In genomic region chr2:215711484-215712034, GRCh38 we compare ENCODE assay signal across 10 cellular contexts.
DNase-seq lines count a peak whose midpoint lies in the region; ATAC-seq, FAIRE-seq and TF ChIP-seq lines count a peak whose summit lies in the region.
"Had no signal": no experiment of that assay in that cellular context is flagged by ENCODE, and none has a peak within 500 bp of the region (broad histone marks: within the 10 kb centered on the region; RNA-seq: fewer than 3 reads in every experiment).

No MANE protein-coding gene starts in this region.

- BruUV-seq in HepG2 (replicated peaks; lab: Mats Ljungman, UMichigan) = no TSS peak

- 77 to 89% methylated on average over 2 of the region's 2 CpGs for WGBS in endodermal cell (ENCODE audit: insufficient coverage in 1 of 2, insufficient read length in 1 of 2), 2 experiments
- 93% methylated on average over 2 of the region's 2 CpGs for WGBS in HepG2 (ENCODE audit: low lambda C conversion rate)

- H3K4me1 ChIP-seq in HUES6 (ENCODE audit: control insufficient read depth, insufficient read depth, low read length) = peaks cover 10% of the 10 kb centered on the region
- H3K4me1 ChIP-seq in endodermal cell (ENCODE audit: control insufficient read depth, insufficient read depth, low read length) = peaks cover 10% of the 10 kb centered on the region
- peaks cover 58% of the 10 kb centered on the region for H3K4me1 ChIP-seq in HepG2 (ENCODE audit: insufficient read depth, low read length)

- CTCF ChIA-PET in HepG2 (lab: Yijun Ruan, JAX; ENCODE audit: low intra/inter-chr PET ratio, low total read pairs) = no interaction called here

- H3K9me3 ChIP-seq in HUES6 (ENCODE audit: control insufficient read depth, insufficient read depth, low read depth, low read length) (no peaks in the 10 kb centered on the region), endodermal cell (ENCODE audit: control insufficient read depth, low read length) (no peaks in the 10 kb centered on the region), HepG2 (ENCODE audit: low read length) (no peaks in the 10 kb centered on the region)

- intact Hi-C loops in HepG2 (cut with micrococcal nuclease; ENCODE audit: unreplicated experiment) = loop anchor here (2.0 kb wide), 1 partner anchor 15 kb away; no protein-coding TSS in a partner anchor

- H3K9ac ChIP-seq in HUES6 (ENCODE audit: low read length) (peak overlapping the region; percentile 13), endodermal cell (ENCODE audit: extremely low read depth, low read length, poor library complexity, severe bottlenecking) (no peak overlapping the region), HepG2 (ENCODE audit: insufficient read depth, low read depth, low read length) (peak overlapping the region; percentile 7; the same call in 1 of the 2 replicates)

- POLR2A ChIA-PET in HepG2 (lab: Yijun Ruan, JAX) = interaction anchor here (0.9 to 3.9 kb wide), 9 partner anchors 15 to 292 kb away, joined by 3 to 39 read pairs (median 5); no protein-coding TSS in a partner anchor

- peak overlapping the region; percentile 13 for H2AFZ ChIP-seq in HepG2 (ENCODE audit: low read length)

- H3K9me3 Mint-ChIP-seq in endodermal cell (no peaks in the 10 kb centered on the region), type B pancreatic cell (no peaks in the 10 kb centered on the region)
- no peaks in the 10 kb centered on the region for H3K9me3 Mint-ChIP-seq in activated naive CD8-positive, alpha-beta T cell treated with anti-CD3 and anti-CD28 coated beads for 36 hours

- no peak for TF ChIP-seq RAD21 in HepG2 (CRISPR knock-in tag; IDR thresholded peaks at IDR 0.05)

- no peaks in the 10 kb centered on the region for H3K79me2 ChIP-seq in HepG2 (ENCODE audit: insufficient read depth, low read length)

- peak; percentile 8 for FAIRE-seq in HepG2 (lab: Jason Lieb, UNC)
- FAIRE-seq: H1 had no signal

- ATAC-seq in HepG2 (peak; percentile 42), HG02981 (IDR thresholded peaks at IDR 0.05; ENCODE audit: unreplicated experiment) (no peak)
- ATAC-seq: activated CD4-positive, alpha-beta T cell treated with anti-CD3 and anti-CD28 coated beads for 36 hours had no signal

- H3K27ac Mint-ChIP-seq in endodermal cell (peak overlapping the region; percentile 81), type B pancreatic cell (peak overlapping the region; percentile 19)
- no peak overlapping the region for H3K27ac Mint-ChIP-seq in activated naive CD8-positive, alpha-beta T cell treated with anti-CD3 and anti-CD28 coated beads for 36 hours
- H3K27ac Mint-ChIP-seq: activated CD4-positive, alpha-beta T cell treated with anti-CD3 and anti-CD28 coated beads for 36 hours had no signal

- no peaks in the 10 kb centered on the region for H3K27me3 ChIP-seq in HUES6 (ENCODE audit: control insufficient read depth, insufficient read depth, low read length)
- no peaks in the 10 kb centered on the region for H3K27me3 ChIP-seq in endodermal cell (ENCODE audit: control insufficient read depth, insufficient read depth, low read length, poor library complexity, severe bottlenecking)
- no peaks in the 10 kb centered on the region for H3K27me3 ChIP-seq in HepG2 (ENCODE audit: control insufficient read depth in 1 of 2, insufficient read depth in 2 of 2, low read length in 2 of 2)

- TF ChIP-seq EP300 in HepG2 (IDR thresholded peaks at IDR 0.05; ENCODE audit: low read depth in 2 of 2, low read length in 2 of 2) = peak in 1 of 2 experiments; percentile 61; a peak in 2 of 4 replicates
- TF ChIP-seq EP300 in HepG2 (CRISPR knock-in tag; IDR thresholded peaks at IDR 0.05; ENCODE audit: borderline replicate concordance) = no peak

- peak overlapping the region; percentile 4; the same call in 1 of the 2 replicates for H3K4me2 ChIP-seq in HepG2 (ENCODE audit: low read depth, low read length)

- H3K4me3 Mint-ChIP-seq in endodermal cell (no peak overlapping the region), type B pancreatic cell (no peak overlapping the region)
- H3K4me3 Mint-ChIP-seq in activated naive CD8-positive, alpha-beta T cell treated with anti-CD3 and anti-CD28 coated beads for 36 hours = no peak overlapping the region
- H3K4me3 Mint-ChIP-seq: activated CD4-positive, alpha-beta T cell treated with anti-CD3 and anti-CD28 coated beads for 36 hours had no signal

- no peak overlapping the region for H3K4me3 ChIP-seq in HUES6 (ENCODE audit: low read depth, low read length)
- H3K4me3 ChIP-seq in endodermal cell (ENCODE audit: low read length) = no peak overlapping the region
- H3K4me3 ChIP-seq in HepG2 (replicated peaks in 1 of 3; ENCODE audit: insufficient read depth in 1 of 3, low read depth in 2 of 3, low read length in 3 of 3) = no peak overlapping the region

- no peaks in the 10 kb centered on the region for H4K20me1 ChIP-seq in HepG2 (ENCODE audit: insufficient read depth, low read length)

- DNase-seq in endodermal cell (no peak), HepG2 (ENCODE audit: low spot score) (peak; percentile 72), type B pancreatic cell (ENCODE audit: extremely low spot score, unreplicated experiment) (no peak), foreskin melanocyte (no peak)
- no peak for DNase-seq in activated naive CD8-positive, alpha-beta T cell treated with anti-CD3 and anti-CD28 coated beads for 36 hours
- DNase-seq: activated CD4-positive, alpha-beta T cell treated with anti-CD3 and anti-CD28 coated beads for 36 hours; aorta had no signal

- H3K27ac ChIP-seq in HUES6 (ENCODE audit: low read depth, low read length) (peak overlapping the region; percentile 16; the same call in 1 of the 2 replicates), endodermal cell (ENCODE audit: low read depth, low read length) (no peak overlapping the region), HepG2 (ENCODE audit: extremely low read length, insufficient read depth, low read length) (peak overlapping the region; percentile 64)

- in situ Hi-C loops in HepG2 (cut with HindIII; ENCODE audit: extremely low pct_ligation_motif_present, low pct_unique_long_range_greater_than_20kb) = no loop called here

- H3K27me3 Mint-ChIP-seq in endodermal cell (ENCODE audit: insufficient read depth) (no peaks in the 10 kb centered on the region), type B pancreatic cell (no peaks in the 10 kb centered on the region)
- H3K27me3 Mint-ChIP-seq in activated naive CD8-positive, alpha-beta T cell treated with anti-CD3 and anti-CD28 coated beads for 36 hours = peaks cover 3% of the 10 kb centered on the region

- no peak for TF ChIP-seq POLR2A in HepG2 (IDR thresholded peaks at IDR 0.05; ENCODE audit: insufficient read depth in 1 of 2, low read depth in 2 of 2, low read length in 2 of 2)

- H3K36me3 Mint-ChIP-seq in endodermal cell (ENCODE audit: low read depth) (no peaks in the 10 kb centered on the region), type B pancreatic cell (no peaks in the 10 kb centered on the region)
- no peaks in the 10 kb centered on the region for H3K36me3 Mint-ChIP-seq in activated naive CD8-positive, alpha-beta T cell treated with anti-CD3 and anti-CD28 coated beads for 36 hours

- H3K36me3 ChIP-seq in HUES6 (ENCODE audit: control insufficient read depth, insufficient read depth, low read length) (no peaks in the 10 kb centered on the region), endodermal cell (ENCODE audit: control insufficient read depth, insufficient read depth, low read length) (no peaks in the 10 kb centered on the region), HepG2 (replicated peaks in 1 of 2; ENCODE audit: control insufficient read depth in 1 of 2, insufficient read depth in 2 of 2, low read length in 2 of 2) (no peaks in the 10 kb centered on the region)

- no peak for TF ChIP-seq CTCF in endodermal cell (conservative IDR thresholded peaks at IDR 0.05)
- no peak for TF ChIP-seq CTCF in HepG2 (CRISPR knock-in tag; IDR thresholded peaks at IDR 0.05)
- no peak for TF ChIP-seq CTCF in type B pancreatic cell (conservative IDR thresholded peaks at IDR 0.05)

- peaks cover 29% of the 10 kb centered on the region for H3K4me1 Mint-ChIP-seq in endodermal cell
- H3K4me1 Mint-ChIP-seq in type B pancreatic cell (ENCODE audit: unreplicated experiment) = peaks cover 23% of the 10 kb centered on the region
- no peaks in the 10 kb centered on the region for H3K4me1 Mint-ChIP-seq in activated naive CD8-positive, alpha-beta T cell treated with anti-CD3 and anti-CD28 coated beads for 36 hours
- H3K4me1 Mint-ChIP-seq: activated CD4-positive, alpha-beta T cell treated with anti-CD3 and anti-CD28 coated beads for 36 hours had no signal

TF ChIP-seq in HepG2, 621 proteins besides CTCF, POLR2A, EP300 and RAD21 (continues in another document):
- 0 out of 2 replicates have a peak, but pooled peaks have one; percentile 39 for TF ChIP-seq ZNF362 (CRISPR knock-in tag; IDR thresholded peaks at IDR 0.05; ENCODE audit: borderline replicate concordance)
- no peak for TF ChIP-seq SOX13 (IDR thresholded peaks at IDR 0.05)
- peak in 1 of 2 experiments; percentile 50; a peak in 1 of 4 replicates for TF ChIP-seq SOX13 (CRISPR knock-in tag; conservative IDR thresholded peaks at IDR 0.05 in 1 of 2, IDR thresholded peaks at IDR 0.05 in 1 of 2)
- 0 out of 2 replicates have a peak, but pooled peaks have one; percentile 39 for TF ChIP-seq ZNF510 (CRISPR knock-in tag; IDR thresholded peaks at IDR 0.05; ENCODE audit: low read depth)
- peak; percentile 93 for TF ChIP-seq BCL6 (CRISPR knock-in tag; IDR thresholded peaks at IDR 0.05)
- TF ChIP-seq PHF21A (CRISPR knock-in tag; IDR thresholded peaks at IDR 0.05) = 0 out of 2 replicates have a peak, but pooled peaks have one; percentile 26
